In the genomic region with DNA sequence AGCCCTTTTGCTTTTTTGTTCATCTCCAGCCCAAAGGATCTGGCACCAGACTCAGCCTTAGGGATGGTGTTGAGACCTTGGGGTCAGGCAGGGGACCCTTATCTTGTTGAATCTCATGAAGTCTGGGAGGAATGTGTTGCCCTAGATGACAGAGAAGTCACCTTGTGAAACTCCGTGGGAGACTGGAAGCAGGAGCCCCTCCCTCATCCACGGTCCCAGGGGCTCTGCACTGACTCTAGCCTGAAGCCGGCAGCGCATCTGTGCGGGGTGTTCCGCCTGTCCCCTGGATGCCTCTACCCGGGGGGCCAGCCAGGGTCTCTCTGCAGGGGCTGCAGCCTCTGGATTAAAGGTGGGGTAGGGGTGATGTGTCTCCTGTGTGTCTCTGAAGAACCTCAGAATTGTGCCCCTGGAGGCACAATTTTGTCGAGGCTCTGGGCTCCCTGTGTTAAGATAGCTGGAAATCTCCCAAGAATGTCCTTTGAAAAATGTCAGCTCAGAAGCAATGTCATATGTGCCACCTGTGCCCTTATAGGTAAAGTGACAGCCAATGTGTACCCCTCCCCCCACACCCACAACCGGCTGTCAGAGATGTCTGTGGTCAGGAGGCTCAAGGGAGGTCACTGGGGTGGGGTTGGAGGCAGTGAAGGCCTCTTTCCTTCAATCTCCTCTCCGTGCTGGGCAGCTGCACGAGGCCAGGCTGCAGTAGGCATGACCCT, we compare ENCODE assay signal across 12 cellular contexts. TPM values are rescaled to one million over a fixed set of nuclear protein-coding genes. Genes with fewer than 3 reads are reported as not detected.
A peak's percentile ranks its signal among the peaks of the same experiment; 100 is the strongest.
DNase-seq lines count a peak whose midpoint lies in the region; ATAC-seq, FAIRE-seq and TF ChIP-seq lines count a peak whose summit lies in the region.
"Had no signal": no experiment of that assay in that cellular context is flagged by ENCODE, and none has a peak within 500 bp of the region (broad histone marks: within the 10 kb centered on the region; RNA-seq: fewer than 3 reads in every experiment).

No MANE protein-coding gene starts in this region.

- H3K4me1 ChIP-seq in A549 (peaks cover 47% of the 10 kb centered on the region), esophagus (ENCODE audit: control insufficient read depth in 2 of 2, insufficient read depth in 2 of 2, low read length in 1 of 2) (peaks cover 0 to 15% of the 10 kb centered on the region in 2 donors), neural progenitor cell (peaks cover 45% of the 10 kb centered on the region)
- no peaks in the 10 kb centered on the region for H3K4me1 ChIP-seq in CD8-positive, alpha-beta T cell (ENCODE audit: insufficient read depth, low read length)

- peak overlapping the region; percentile 30 for H3K9ac ChIP-seq in neural progenitor cell

- H4K20me1 ChIP-seq in neural progenitor cell (ENCODE audit: low read depth): peaks cover 12% of the 10 kb centered on the region

- H3K4me3 ChIP-seq in A549 (no peak overlapping the region), esophagus (ENCODE audit: low read depth in 1 of 2, low read length in 2 of 2) (no peak overlapping the region), neural progenitor cell (peak overlapping the region; percentile 3)
- H3K4me3 ChIP-seq in CD8-positive, alpha-beta T cell (ENCODE audit: low read depth, low read length): no peak overlapping the region

- H3K4me2 ChIP-seq in A549: peak overlapping the region; percentile 74; the same call in 1 of the 3 replicates
- peak overlapping the region; percentile 49 for H3K4me2 ChIP-seq in neural progenitor cell

- DNase-seq in A549 (ENCODE audit: low read depth in 1 of 2, low spot score in 1 of 2) (no peak), NCI-H69 (lab: John Stamatoyannopoulos, UW) (peak; percentile 75), neural progenitor cell (ENCODE audit: low spot score) (no peak), retina (no peak)
- DNase-seq in CD8-positive, alpha-beta T cell: no peak
- DNase-seq in stimulated activated CD4-positive, alpha-beta T cell treated with anti-CD3 and anti-CD28 coated beads, Interleukin-1b, Interleukin-23, amount 100 ng/mL, for 48 hours: no peak
- DNase-seq: activated CD8-positive, alpha-beta memory T cell treated with anti-CD3 and anti-CD28 coated beads, Interleukin-2, amount 50 U/mL, for 48 hours; T-helper 1 cell had no signal

- no peaks in the 10 kb centered on the region for H3K79me2 ChIP-seq in neural progenitor cell (ENCODE audit: low read depth)

- no peak for FAIRE-seq in A549 (lab: Jason Lieb, UNC)
- FAIRE-seq: bronchial epithelial cell had no signal

- H3K27me3 ChIP-seq in esophagus (ENCODE audit: control insufficient read depth in 1 of 2, insufficient read depth in 2 of 2, low read length in 2 of 2): no peaks in the 10 kb centered on the region
- H3K27me3 ChIP-seq in neural progenitor cell: no peaks in the 10 kb centered on the region
- H3K27me3 ChIP-seq in CD8-positive, alpha-beta T cell (ENCODE audit: insufficient read depth, low read length): no peaks in the 10 kb centered on the region

- H3F3A ChIP-seq in neural progenitor cell (ENCODE audit: low read depth): peaks cover 54% of the 10 kb centered on the region

- H3K27ac ChIP-seq in A549: peak overlapping the region; percentile 86 to 93; a peak in 5 of 6 replicates
- peak overlapping the region; percentile 8 to 45 for H3K27ac ChIP-seq in esophagus (ENCODE audit: low read depth in 2 of 2, low read length in 1 of 2)
- H3K27ac ChIP-seq in neural progenitor cell: peak overlapping the region; percentile 95
- H3K27ac ChIP-seq in CD8-positive, alpha-beta T cell (ENCODE audit: low read depth, low read length): no peak overlapping the region

- POLR2A ChIA-PET in A549 (lab: Yijun Ruan, JAX): interaction anchor here (0.6 to 2.5 kb wide), 2 partner anchors 8 to 31 kb away, joined by 3 to 5 read pairs; partner anchors contain the start of gene CDC42EP4
- POLR2A ChIA-PET in CD8-positive, alpha-beta T cell (lab: Charles Lee): no interaction called here

- no peaks in the 10 kb centered on the region for H3K9me3 Mint-ChIP-seq in neural progenitor cell
- no peaks in the 10 kb centered on the region for H3K9me3 Mint-ChIP-seq in CD8-positive, alpha-beta T cell

- TF ChIP-seq CTCF in A549 (IDR thresholded peaks at IDR 0.05): no peak
- TF ChIP-seq CTCF in neural progenitor cell (IDR thresholded peaks at IDR 0.05): no peak
- TF ChIP-seq CTCF in CD8-positive, alpha-beta T cell (IDR thresholded peaks at IDR 0.05): no peak

- no peak for TF ChIP-seq POLR2A in A549 (IDR thresholded peaks at IDR 0.05; ENCODE audit: low read length)

- H3K4me3 Mint-ChIP-seq in neural progenitor cell: peak overlapping the region; percentile 68
- H3K4me3 Mint-ChIP-seq in CD8-positive, alpha-beta T cell: no peak overlapping the region
- H3K4me3 Mint-ChIP-seq: B cell had no signal

- H3K4me1 Mint-ChIP-seq in neural progenitor cell: peaks cover 65% of the 10 kb centered on the region
- no peaks in the 10 kb centered on the region for H3K4me1 Mint-ChIP-seq in CD8-positive, alpha-beta T cell (ENCODE audit: low read depth)
- H3K4me1 Mint-ChIP-seq: B cell had no signal

- WGBS in A549 (ENCODE audit: missing lambda C conversion rate): 70% methylated on average over 9 of the region's 11 CpGs
- 61 to 68% methylated on average over 11 of the region's 11 CpGs for WGBS in esophagus, 2 donors

- H3K27ac Mint-ChIP-seq in neural progenitor cell: peak overlapping the region; percentile 95
- H3K27ac Mint-ChIP-seq in CD8-positive, alpha-beta T cell: no peak overlapping the region
- H3K27ac Mint-ChIP-seq: B cell had no signal

- H2AFZ ChIP-seq in neural progenitor cell (replicated peaks): no peak overlapping the region

- no peak for TF ChIP-seq RAD21 in A549 (conservative IDR thresholded peaks at IDR 0.05 in 1 of 2, IDR thresholded peaks at IDR 0.05 in 1 of 2)

- intact Hi-C loops in CD8-positive, alpha-beta T cell (cut with DNase I, micrococcal nuclease): no loop called here

- ATAC-seq in A549 (no peak), HG02981 (IDR thresholded peaks at IDR 0.05; ENCODE audit: unreplicated experiment) (no peak)
- ATAC-seq in CD8-positive, alpha-beta T cell: no peak

- H3K9me3 ChIP-seq in A549 (no peaks in the 10 kb centered on the region), esophagus (ENCODE audit: control insufficient read depth in 2 of 2, insufficient read depth in 1 of 2, low read depth in 1 of 2, low read length in 1 of 2) (no peaks in the 10 kb centered on the region), neural progenitor cell (ENCODE audit: low read depth) (no peaks in the 10 kb centered on the region)
- no peaks in the 10 kb centered on the region for H3K9me3 ChIP-seq in CD8-positive, alpha-beta T cell (ENCODE audit: low read length)

- TF ChIP-seq EP300 in A549 (IDR thresholded peaks at IDR 0.05): no peak

- peaks cover 27% of the 10 kb centered on the region for H3K36me3 Mint-ChIP-seq in neural progenitor cell
- peaks cover 17% of the 10 kb centered on the region for H3K36me3 Mint-ChIP-seq in CD8-positive, alpha-beta T cell

- peaks cover 15% of the 10 kb centered on the region for H3K27me3 Mint-ChIP-seq in neural progenitor cell (ENCODE audit: insufficient read depth, low read depth)
- no peaks in the 10 kb centered on the region for H3K27me3 Mint-ChIP-seq in CD8-positive, alpha-beta T cell (ENCODE audit: low read depth)
- H3K27me3 Mint-ChIP-seq: B cell had no signal

- H3K36me3 ChIP-seq in esophagus (ENCODE audit: control insufficient read depth in 2 of 2, insufficient read depth in 2 of 2, low read length in 1 of 2) (no peaks in the 10 kb centered on the region), neural progenitor cell (no peaks in the 10 kb centered on the region)
- no peaks in the 10 kb centered on the region for H3K36me3 ChIP-seq in CD8-positive, alpha-beta T cell (ENCODE audit: insufficient read depth, low read length)

- CTCF ChIA-PET in A549 (lab: Yijun Ruan, JAX): interaction anchor here (0.7 to 9.5 kb wide), 9 partner anchors 11 to 89 kb away, joined by 3 to 128 read pairs (median 6); partner anchors contain the start of gene CDC42EP4
- CTCF ChIA-PET in CD8-positive, alpha-beta T cell (lab: Charles Lee): no interaction called here

TF ChIP-seq in A549, 52 proteins besides CTCF, POLR2A, EP300 and RAD21 (continues in another document):
- TF ChIP-seq, protein P1, sequence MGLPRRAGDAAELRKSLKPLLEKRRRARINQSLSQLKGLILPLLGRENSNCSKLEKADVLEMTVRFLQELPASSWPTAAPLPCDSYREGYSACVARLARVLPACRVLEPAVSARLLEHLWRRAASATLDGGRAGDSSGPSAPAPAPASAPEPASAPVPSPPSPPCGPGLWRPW (IDR thresholded peaks at IDR 0.05): no peak
- TF ChIP-seq RFX5 (IDR thresholded peaks at IDR 0.05) (no peak), CBX2 (IDR thresholded peaks at IDR 0.05; ENCODE audit: borderline replicate concordance, low read depth) (no peak), HDAC2 (IDR thresholded peaks at IDR 0.05) (no peak), MAFK (IDR thresholded peaks at IDR 0.05; ENCODE audit: partially characterized antibody) (no peak)

RNA-seq across cellular contexts. Expression of gene CDC42EP4, which starts 32.1 kb away (rescaled TPM):
- polyA plus RNA-seq in A549 (2011; rRNA removed) (32.9 and 33.8 TPM in 2 replicates), A549 (2017; fragmentation: RNase III; extraction: RNeasy Plus Mini Kit Qiagen cat#74134 plus additional on column Dnase treatment) (60.1 to 66.3 TPM (median 65.7 TPM) in 3 replicates), esophagus (10 to 100 TPM; 15.7 to 20.0 TPM)
- polyA plus RNA-seq in A549 (2012; cell fraction: cytosol; rRNA removed): 40.9 and 72.3 TPM in 2 replicates
- 41.7 and 52.8 TPM in 2 replicates for polyA plus RNA-seq in A549 (2012; cell fraction: nucleus; rRNA removed)
- 64.6 and 69.0 TPM in 2 replicates for polyA minus RNA-seq in A549 (2011; rRNA and poly(A)+ RNA removed)
- total RNA-seq in neural progenitor cell (ENCODE audit: low replicate concordance): 10.8 and 28.9 TPM in 2 replicates
- 1 to 10 TPM; 3.5 to 4.4 TPM for total RNA-seq in CD8-positive, alpha-beta T cell
